In genomic region chr10:114632869-114633715, GRCh38 we compare ENCODE assay signal across 8 cellular contexts. TPM values are rescaled to one million over a fixed set of nuclear protein-coding genes. Genes with fewer than 3 reads are reported as not detected.
DNase-seq lines count a peak whose midpoint lies in the region; ATAC-seq and TF ChIP-seq lines count a peak whose summit lies in the region.

No MANE protein-coding gene starts in this region.

- H3K27ac Mint-ChIP-seq in central memory CD8-positive, alpha-beta T cell (ENCODE audit: low read depth): no peak overlapping the region
- no peak overlapping the region for H3K27ac Mint-ChIP-seq in activated CD8-positive, alpha-beta memory T cell treated with anti-CD3 and anti-CD28 coated beads, Interleukin-2, amount 10 ng/mL, durations not matched to agents 7 days and 5 days

- WGBS in HUES64: 73% methylated on average over 13 of the region's 13 CpGs
- WGBS in liver: 59% methylated on average over 13 of the region's 13 CpGs
- WGBS in upper lobe of left lung, 2 donors: 56 to 59% methylated on average over 13 of the region's 13 CpGs

- H3K9ac ChIP-seq in HUES64 (ENCODE audit: low read depth, low read length) (peak overlapping the region; percentile 3; the same call in 1 of the 2 replicates), liver (ENCODE audit: low read depth in 1 of 2, low read length in 2 of 2) (peak overlapping the region; percentile 61 to 70)

- POLR2A ChIA-PET in GM10248 (lab: Yijun Ruan, JAX): no interaction called here

- H3K27me3 ChIP-seq in HUES64 (ENCODE audit: insufficient read depth, low read length): peaks cover 41% of the 10 kb centered on the region
- no peaks in the 10 kb centered on the region for H3K27me3 ChIP-seq in liver (ENCODE audit: control insufficient read depth in 4 of 4, insufficient read depth in 4 of 4, low read length in 3 of 4)
- no peaks in the 10 kb centered on the region for H3K27me3 ChIP-seq in upper lobe of left lung

- no peak for TF ChIP-seq POLR2A in upper lobe of left lung (IDR thresholded peaks at IDR 0.05)

- no peak for ATAC-seq in central memory CD8-positive, alpha-beta T cell (replicated peaks; ENCODE audit: extremely low read depth, poor library complexity, severe bottlenecking)
- ATAC-seq in upper lobe of left lung (ENCODE audit: low FRiP score in 2 of 2): peak; percentile 81 to 85
- no peak for ATAC-seq in GM21786 (IDR thresholded peaks at IDR 0.05; ENCODE audit: unreplicated experiment)
- ATAC-seq in activated CD8-positive, alpha-beta memory T cell treated with anti-CD3 and anti-CD28 coated beads, Interleukin-2, amount 10 ng/mL, durations not matched to agents 7 days and 5 days: no peak

- TF ChIP-seq CTCF in GM10248 (IDR thresholded peaks at IDR 0.05; ENCODE audit: control extremely low read depth, extremely low read depth, low read depth, missing control alignments) (no peak), liver (IDR thresholded peaks at IDR 0.05; ENCODE audit: low read depth, low read length, missing input control) (no peak), upper lobe of left lung (IDR thresholded peaks at IDR 0.05) (no peak)

- no peak overlapping the region for H3K4me3 ChIP-seq in HUES64 (ENCODE audit: low read length)
- peak overlapping the region; percentile 56 to 93 (median 71) for H3K4me3 ChIP-seq in liver (ENCODE audit: low read depth in 1 of 3, low read length in 3 of 3)
- peak overlapping the region in 2 of 4 donors; percentile 62 to 65 for H3K4me3 ChIP-seq in upper lobe of left lung

- H3K9me3 Mint-ChIP-seq in central memory CD8-positive, alpha-beta T cell: no peaks in the 10 kb centered on the region
- H3K9me3 Mint-ChIP-seq in activated CD8-positive, alpha-beta memory T cell treated with anti-CD3 and anti-CD28 coated beads, Interleukin-2, amount 10 ng/mL, durations not matched to agents 7 days and 5 days (ENCODE audit: low read depth): no peaks in the 10 kb centered on the region

- H3K36me3 Mint-ChIP-seq in central memory CD8-positive, alpha-beta T cell (ENCODE audit: insufficient read depth): no peaks in the 10 kb centered on the region
- H3K36me3 Mint-ChIP-seq in activated CD8-positive, alpha-beta memory T cell treated with anti-CD3 and anti-CD28 coated beads, Interleukin-2, amount 10 ng/mL, durations not matched to agents 7 days and 5 days: no peaks in the 10 kb centered on the region

- H3K36me3 ChIP-seq in HUES64 (ENCODE audit: insufficient read depth, low read length) (no peaks in the 10 kb centered on the region), liver (ENCODE audit: control insufficient read depth in 4 of 4, insufficient read depth in 3 of 4, low read depth in 1 of 4, low read length in 3 of 4) (no peaks in the 10 kb centered on the region), upper lobe of left lung (no peaks in the 10 kb centered on the region)

- H3K27me3 Mint-ChIP-seq in central memory CD8-positive, alpha-beta T cell: peaks cover 57% of the 10 kb centered on the region
- peaks cover 50% of the 10 kb centered on the region for H3K27me3 Mint-ChIP-seq in activated CD8-positive, alpha-beta memory T cell treated with anti-CD3 and anti-CD28 coated beads, Interleukin-2, amount 10 ng/mL, durations not matched to agents 7 days and 5 days

- peak in 1 of 4 donors; percentile 15 for TF ChIP-seq EP300 in upper lobe of left lung (IDR thresholded peaks at IDR 0.05)

- H3K4me1 ChIP-seq in HUES64 (ENCODE audit: insufficient read depth, low read length) (peaks cover 32% of the 10 kb centered on the region), liver (ENCODE audit: control insufficient read depth in 4 of 4, insufficient read depth in 4 of 4, low read length in 3 of 4) (peaks cover 0 to 46% (median 17%) of the 10 kb centered on the region in 4 donors), upper lobe of left lung (peaks cover 28 to 45% (median 43%) of the 10 kb centered on the region in 4 donors)

- no peak for TF ChIP-seq RAD21 in liver (IDR thresholded peaks at IDR 0.05)

- peak overlapping the region; percentile 77 for H3K4me3 Mint-ChIP-seq in central memory CD8-positive, alpha-beta T cell
- no peak overlapping the region for H3K4me3 Mint-ChIP-seq in activated CD8-positive, alpha-beta memory T cell treated with anti-CD3 and anti-CD28 coated beads, Interleukin-2, amount 10 ng/mL, durations not matched to agents 7 days and 5 days

- CTCF ChIA-PET in GM10248 (lab: Yijun Ruan, JAX): no interaction called here
- CTCF ChIA-PET in activated CD8-positive, alpha-beta memory T cell treated with anti-CD3 and anti-CD28 coated beads, Interleukin-2, amount 10 ng/mL, durations not matched to agents 7 days and 5 days (lab: Charles Lee): interaction anchor here (0.9 to 1.3 kb wide), 3 partner anchors 153 to 329 kb away, joined by 3 read pairs; no protein-coding TSS in a partner anchor

- DNase-seq in GM10248 (ENCODE audit: extremely low spot score): peak; percentile 35
- DNase-seq in central memory CD8-positive, alpha-beta T cell (ENCODE audit: low spot score in 2 of 2): no peak
- peak in 1 of 2 donors; percentile 60 for DNase-seq in upper lobe of left lung
- no peak for DNase-seq in putamen (ENCODE audit: low spot score)
- no peak for DNase-seq in activated CD8-positive, alpha-beta memory T cell treated with anti-CD3 and anti-CD28 coated beads, Interleukin-2, amount 10 ng/mL, durations not matched to agents 7 days and 5 days

- H3K9me3 ChIP-seq in HUES64 (ENCODE audit: insufficient read depth, low read depth, low read length) (no peaks in the 10 kb centered on the region), liver (ENCODE audit: control insufficient read depth in 4 of 4, low read length in 3 of 4) (no peaks in the 10 kb centered on the region), upper lobe of left lung (no peaks in the 10 kb centered on the region)

- H3K27ac ChIP-seq in HUES64 (ENCODE audit: low read depth, low read length): no peak overlapping the region
- peak overlapping the region; percentile 87 to 93 for H3K27ac ChIP-seq in liver (ENCODE audit: low read depth in 1 of 2, low read length in 2 of 2)
- H3K27ac ChIP-seq in upper lobe of left lung: peak overlapping the region; percentile 42 to 81 (median 70)

- H3K4me1 Mint-ChIP-seq in central memory CD8-positive, alpha-beta T cell: peaks cover 25% of the 10 kb centered on the region
- H3K4me1 Mint-ChIP-seq in activated CD8-positive, alpha-beta memory T cell treated with anti-CD3 and anti-CD28 coated beads, Interleukin-2, amount 10 ng/mL, durations not matched to agents 7 days and 5 days: peaks cover 12% of the 10 kb centered on the region

TF ChIP-seq in liver, 16 proteins besides CTCF, POLR2A, EP300 and RAD21 (continues in another document):
- TF ChIP-seq, protein P1, sequence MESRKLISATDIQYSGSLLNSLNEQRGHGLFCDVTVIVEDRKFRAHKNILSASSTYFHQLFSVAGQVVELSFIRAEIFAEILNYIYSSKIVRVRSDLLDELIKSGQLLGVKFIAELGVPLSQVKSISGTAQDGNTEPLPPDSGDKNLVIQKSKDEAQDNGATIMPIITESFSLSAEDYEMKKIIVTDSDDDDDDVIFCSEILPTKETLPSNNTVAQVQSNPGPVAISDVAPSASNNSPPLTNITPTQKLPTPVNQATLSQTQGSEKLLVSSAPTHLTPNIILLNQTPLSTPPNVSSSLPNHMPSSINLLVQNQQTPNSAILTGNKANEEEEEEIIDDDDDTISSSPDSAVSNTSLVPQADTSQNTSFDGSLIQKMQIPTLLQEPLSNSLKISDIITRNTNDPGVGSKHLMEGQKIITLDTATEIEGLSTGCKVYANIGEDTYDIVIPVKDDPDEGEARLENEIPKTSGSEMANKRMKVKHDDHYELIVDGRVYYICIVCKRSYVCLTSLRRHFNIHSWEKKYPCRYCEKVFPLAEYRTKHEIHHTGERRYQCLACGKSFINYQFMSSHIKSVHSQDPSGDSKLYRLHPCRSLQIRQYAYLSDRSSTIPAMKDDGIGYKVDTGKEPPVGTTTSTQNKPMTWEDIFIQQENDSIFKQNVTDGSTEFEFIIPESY (IDR thresholded peaks at IDR 0.05): no peak
- TF ChIP-seq, protein P2, sequence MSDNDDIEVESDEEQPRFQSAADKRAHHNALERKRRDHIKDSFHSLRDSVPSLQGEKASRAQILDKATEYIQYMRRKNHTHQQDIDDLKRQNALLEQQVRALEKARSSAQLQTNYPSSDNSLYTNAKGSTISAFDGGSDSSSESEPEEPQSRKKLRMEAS (IDR thresholded peaks at IDR 0.05): peak; percentile 48
- no peak for TF ChIP-seq FOXA1 (IDR thresholded peaks at IDR 0.05)
- peak; percentile 71 to 73 for TF ChIP-seq HNF4A (conservative IDR thresholded peaks at IDR 0.05)
- no peak for TF ChIP-seq ATF3 (IDR thresholded peaks at IDR 0.05)
- TF ChIP-seq JUND (IDR thresholded peaks at IDR 0.05): peak in 1 of 2 donors; percentile 19
- no peak for TF ChIP-seq FOXA2 (IDR thresholded peaks at IDR 0.05)
- peak; percentile 10 for TF ChIP-seq HNF4G (IDR thresholded peaks at IDR 0.05)
- peak; percentile 80 for TF ChIP-seq NR2F2 (IDR thresholded peaks at IDR 0.05)
- TF ChIP-seq EGR1 (IDR thresholded peaks at IDR 0.05; ENCODE audit: low read depth in 2 of 2): no peak
- TF ChIP-seq YY1 (IDR thresholded peaks at IDR 0.05): no peak
- TF ChIP-seq GABPA (IDR thresholded peaks at IDR 0.05 in 1 of 2, conservative IDR thresholded peaks at IDR 0.05 in 1 of 2): no peak

RNA-seq across cellular contexts. Expression of gene ABLIM1, which starts 25.0 kb away (rescaled TPM):
- polyA plus RNA-seq in HUES64 (2013, experiment 1 of 2): 41.5 TPM
- 38.5 TPM for polyA plus RNA-seq in HUES64 (2013, experiment 2 of 2)
- total RNA-seq in liver (10 to 100 TPM; 11.3 to 31.3 TPM), upper lobe of left lung (100 to 1,000 TPM in 5 of 6 donors, 10 to 100 TPM in 1; 92.2 to 153 (median 131) TPM)
- polyA plus RNA-seq in liver: 10 to 100 TPM; 10.9 to 14.8 TPM
- total RNA-seq in activated CD8-positive, alpha-beta memory T cell treated with anti-CD3 and anti-CD28 coated beads, Interleukin-2, amount 10 ng/mL, durations not matched to agents 7 days and 5 days: 10 to 100 TPM; 14.8 to 54.9 TPM

Comparison
In these comparisons a context has a peak if more than half of its experiments do, and no peak if none do; other contexts are left out.
1. ATAC-seq: peak in upper lobe of left lung (2 of 2); none in central memory CD8-positive, alpha-beta T cell (single experiment), GM21786 (single experiment) and activated CD8-positive, alpha-beta memory T cell treated with anti-CD3 and anti-CD28 coated beads, Interleukin-2, amount 10 ng/mL, durations not matched to agents 7 days and 5 days (single experiment).